ENCODE assay signal across 15 cellular contexts in the genomic region with DNA sequence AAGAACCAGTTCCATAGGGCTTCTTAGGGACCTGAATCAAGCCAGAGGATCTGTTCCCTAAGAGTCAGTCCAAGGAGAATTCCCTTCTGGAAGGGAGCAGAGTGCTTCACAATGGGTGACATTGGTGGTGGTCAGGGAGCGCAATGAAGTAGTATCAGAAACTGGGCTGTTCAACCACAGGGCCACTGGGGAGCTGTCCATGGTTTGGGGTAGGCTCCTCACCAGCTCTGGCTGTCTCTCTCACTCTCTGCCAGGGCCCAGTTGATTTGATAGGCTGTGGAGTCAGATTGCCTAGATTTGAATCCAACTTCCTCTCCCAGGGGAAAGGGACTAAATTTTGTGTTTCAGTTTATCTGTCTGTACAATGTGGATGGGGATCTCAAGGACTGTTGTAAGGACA. TPM values are rescaled to one million over a fixed set of nuclear protein-coding genes. Genes with fewer than 3 reads are reported as not detected.
DNase-seq lines count a peak whose midpoint lies in the region; ATAC-seq and TF ChIP-seq lines count a peak whose summit lies in the region.
"Had no signal": no experiment of that assay in that cellular context is flagged by ENCODE, and none has a peak within 500 bp of the region (broad histone marks: within the 10 kb centered on the region; RNA-seq: fewer than 3 reads in every experiment).

No MANE protein-coding gene starts in this region.

- H3K4ac ChIP-seq in mesenchymal stem cell (ENCODE audit: low read depth in 1 of 2, low read length in 2 of 2) = no peak overlapping the region

- H2AFZ ChIP-seq in mammary epithelial cell (ENCODE audit: low read depth, low read length) (no peak overlapping the region), mesenchymal stem cell (ENCODE audit: low read depth, low read length) (no peak overlapping the region)

- dilution Hi-C loops in mammary epithelial cell (cut with HindIII; ENCODE audit: low sequenced_read_pairs) = no loop called here

- H3K9ac ChIP-seq in mammary epithelial cell (ENCODE audit: insufficient read depth, low read length) (no peak overlapping the region), mesenchymal stem cell (ENCODE audit: low read length) (no peak overlapping the region)

- no peaks in the 10 kb centered on the region for H3K27me3 ChIP-seq in mammary epithelial cell (ENCODE audit: insufficient read depth, low read length)
- peaks cover 16 to 50% of the 10 kb centered on the region in 2 experiments for H3K27me3 ChIP-seq in mesenchymal stem cell (ENCODE audit: control insufficient read depth in 1 of 2, insufficient read depth in 1 of 2, low read length in 2 of 2)
- H3K27me3 ChIP-seq: testis had no signal

- no peak overlapping the region for H3K14ac ChIP-seq in mesenchymal stem cell (ENCODE audit: low read length in 2 of 2)

- no peaks in the 10 kb centered on the region for H3K79me1 ChIP-seq in mesenchymal stem cell (replicated peaks; ENCODE audit: low read length, poor library complexity, severe bottlenecking)

- intact Hi-C loops in mammary epithelial cell (cut with micrococcal nuclease) = no loop called here

- no TSS peak for BruUV-seq in mammary epithelial cell (replicated peaks; lab: Mats Ljungman, UMichigan)

- no peak overlapping the region for H2BK12ac ChIP-seq in mesenchymal stem cell (ENCODE audit: low read length in 2 of 2)

- H3K4me3 ChIP-seq in mammary epithelial cell (replicated peaks in 1 of 3; ENCODE audit: insufficient read depth in 1 of 3, low read depth in 2 of 3, low read length in 3 of 3) (no peak overlapping the region), mesenchymal stem cell (ENCODE audit: insufficient read depth in 1 of 2, low read depth in 1 of 2, low read length in 2 of 2) (no peak overlapping the region)
- H3K4me3 ChIP-seq: testis had no signal

- CTCF ChIA-PET in mammary epithelial cell (lab: Charles Lee; ENCODE audit: low non-redundant PET) = no interaction called here

- in situ Hi-C loops in mammary epithelial cell (cut with MboI; ENCODE audit: low sequenced_read_pairs in 2 of 2) = no loop called here

- TF ChIP-seq CTCF in mammary epithelial cell (conservative IDR thresholded peaks at IDR 0.05 in 1 of 2, IDR thresholded peaks at IDR 0.05 in 1 of 2; ENCODE audit: extremely low read depth in 1 of 2, insufficient read depth in 1 of 2, low read depth in 1 of 2, low read length in 2 of 2) = no peak

- H4K91ac ChIP-seq in mesenchymal stem cell (ENCODE audit: low read length) = no peak overlapping the region

- H3K4me2 ChIP-seq in mammary epithelial cell (ENCODE audit: insufficient read depth, low read depth, low read length) (no peak overlapping the region), mesenchymal stem cell (ENCODE audit: low read length, poor library complexity, severe bottlenecking) (no peak overlapping the region)

- no peak overlapping the region for H2BK15ac ChIP-seq in mesenchymal stem cell (ENCODE audit: low read depth, poor library complexity, severe bottlenecking)

- DNase-seq in ELF-1 (ENCODE audit: low read depth, low spot score) (peak; percentile 46), NAMALWA (ENCODE audit: low spot score) (peak; percentile 15), mammary epithelial cell (peak; percentile 5), mesenchymal stem cell (peak; percentile 5), NCI-H526 (lab: John Stamatoyannopoulos, UW) (no peak)
- no peak for DNase-seq in activated CD4-positive, alpha-beta T cell treated with anti-CD3 and anti-CD28 coated beads, Interleukin-2, amount 50 U/mL, for 1 hour
- no peak for DNase-seq in stimulated activated naive CD4-positive, alpha-beta T cell treated with Interleukin-2 at 50 U/mL for 16 hours (lab: John Stamatoyannopoulos, UW)
- DNase-seq: amniotic stem cell; KG1; NCI-H226; stimulated activated CD4-positive, alpha-beta T cell treated with anti-CD3 and anti-CD28 coated beads, Interleukin-4, amount 100 ng/mL, for 1 hour; SW 1271; testis had no signal

- no peak overlapping the region for H2AK5ac ChIP-seq in mesenchymal stem cell (ENCODE audit: low read length, severe bottlenecking)

- H3K4me1 ChIP-seq in mammary epithelial cell (ENCODE audit: insufficient read depth, low read length) (no peaks in the 10 kb centered on the region), mesenchymal stem cell (ENCODE audit: control insufficient read depth, insufficient read depth, low read depth, low read length) (no peaks in the 10 kb centered on the region)
- H3K4me1 ChIP-seq: testis had no signal

- no peak overlapping the region for H3K27ac ChIP-seq in mammary epithelial cell (ENCODE audit: insufficient read depth, low read depth, low read length)
- no peak overlapping the region for H3K27ac ChIP-seq in mesenchymal stem cell (ENCODE audit: low read length, poor library complexity, severe bottlenecking)
- H3K27ac ChIP-seq: epithelial cell of prostate, testis had no signal

- no peak overlapping the region for H4K8ac ChIP-seq in mesenchymal stem cell (ENCODE audit: low read length)

- H2BK5ac ChIP-seq in mesenchymal stem cell (ENCODE audit: low read depth, low read length, poor library complexity, severe bottlenecking) = no peak overlapping the region

- H3K9me3 ChIP-seq in mammary epithelial cell (replicated peaks; ENCODE audit: insufficient read depth, low read length) (no peaks in the 10 kb centered on the region), mesenchymal stem cell (ENCODE audit: control insufficient read depth, low read length) (no peaks in the 10 kb centered on the region)
- H3K9me3 ChIP-seq: testis had no signal

- H4K20me1 ChIP-seq in mammary epithelial cell (ENCODE audit: insufficient read depth, low read length) = no peaks in the 10 kb centered on the region

- WGBS in mammary epithelial cell (ENCODE audit: low coverage, missing lambda C conversion rate) = 83% methylated on average over 1 of the region's 1 CpG
- 61% methylated on average over 1 of the region's 1 CpG for WGBS in mesenchymal stem cell

- H2BK120ac ChIP-seq in mesenchymal stem cell (ENCODE audit: low read depth, low read length) = no peak overlapping the region

- H3K36me3 ChIP-seq in mammary epithelial cell (ENCODE audit: insufficient read depth, low read length) = no peaks in the 10 kb centered on the region
- H3K36me3 ChIP-seq in mesenchymal stem cell (ENCODE audit: control insufficient read depth in 1 of 2, insufficient read depth in 2 of 2, low read depth in 1 of 2, low read length in 2 of 2) = no peaks in the 10 kb centered on the region

- H3K23ac ChIP-seq in mesenchymal stem cell (ENCODE audit: low read length in 2 of 2) = no peak overlapping the region

- H3K18ac ChIP-seq in mesenchymal stem cell (ENCODE audit: low read depth in 1 of 2, low read length in 2 of 2) = no peak overlapping the region

- ATAC-seq in GM21723 (IDR thresholded peaks at IDR 0.05; ENCODE audit: unreplicated experiment) = no peak

- no peaks in the 10 kb centered on the region for H3K79me2 ChIP-seq in mammary epithelial cell (ENCODE audit: insufficient read depth, low read length)

RNA-seq across cellular contexts. Expression of gene CHD6, which starts 36.7 kb away (rescaled TPM):
- 10 to 100 TPM; 27.0 to 28.2 TPM for total RNA-seq in mammary epithelial cell
- polyA plus RNA-seq in mammary epithelial cell = 6.0 TPM
- polyA minus RNA-seq in mammary epithelial cell = 32.2 TPM
- polyA plus RNA-seq in mesenchymal stem cell (2013, experiment 1 of 2) = 14.9 TPM
- 14.2 TPM for polyA plus RNA-seq in mesenchymal stem cell (2013, experiment 2 of 2)

Comparison
In these comparisons a context has a peak if more than half of its experiments do, and no peak if none do; other contexts are left out.
1. DNase-seq: peak in ELF-1 (single experiment), NAMALWA (single experiment), mammary epithelial cell (single experiment) and mesenchymal stem cell (single experiment); none in NCI-H526 (0 of 2), activated CD4-positive, alpha-beta T cell treated with anti-CD3 and anti-CD28 coated beads, Interleukin-2, amount 50 U/mL, for 1 hour (single experiment) and stimulated activated naive CD4-positive, alpha-beta T cell treated with Interleukin-2 at 50 U/mL for 16 hours (single experiment).